10 cellular contexts compared by ENCODE assay signal in genomic region chrX:111164728-111165127, GRCh38.
DNase-seq lines count a peak whose midpoint lies in the region; ATAC-seq and TF ChIP-seq lines count a peak whose summit lies in the region.
"Had no signal": no experiment of that assay in that cellular context is flagged by ENCODE, and none has a peak within 500 bp of the region (broad histone marks: within the 10 kb centered on the region; RNA-seq: fewer than 3 reads in every experiment).

No MANE protein-coding gene starts in this region.

- no peak overlapping the region for H3K4me2 ChIP-seq in parathyroid adenoma (ENCODE audit: low read length)

- no peak for TF ChIP-seq CTCF in cardiac fibroblast (IDR thresholded peaks at IDR 0.05; ENCODE audit: low read depth, low read length)
- TF ChIP-seq CTCF in parathyroid adenoma (IDR thresholded peaks at IDR 0.05): peak; percentile 18

- H2AFZ ChIP-seq in parathyroid adenoma: no peak overlapping the region

- no peaks in the 10 kb centered on the region for H3K27me3 ChIP-seq in parathyroid adenoma (ENCODE audit: control insufficient read depth, insufficient read depth, low read length)

- no peaks in the 10 kb centered on the region for H3K79me2 ChIP-seq in parathyroid adenoma

- no peaks in the 10 kb centered on the region for H3K4me1 ChIP-seq in parathyroid adenoma

- no peak overlapping the region for H3K27ac ChIP-seq in parathyroid adenoma

- no peak overlapping the region for H3K9ac ChIP-seq in parathyroid adenoma

- ATAC-seq in GM19023 (IDR thresholded peaks at IDR 0.05; ENCODE audit: unreplicated experiment) (no peak), HG02588 (IDR thresholded peaks at IDR 0.05; ENCODE audit: unreplicated experiment) (no peak)

- no peaks in the 10 kb centered on the region for H3K36me3 ChIP-seq in parathyroid adenoma (ENCODE audit: control insufficient read depth, insufficient read depth, low read length)

- H3K9me3 ChIP-seq in parathyroid adenoma (ENCODE audit: control insufficient read depth, low read length): no peaks in the 10 kb centered on the region

- H3K4me3 ChIP-seq in cardiac fibroblast (replicated peaks in 1 of 2; ENCODE audit: low read depth in 2 of 2, low read length in 2 of 2) (no peak overlapping the region), parathyroid adenoma (ENCODE audit: low read depth, low read length) (no peak overlapping the region)

- DNase-seq in NCI-H1417 (lab: John Stamatoyannopoulos, UW) (peak in 2 of 3 experiments; percentile 11 to 29), NCI-H1417 treated with DMSO at 0.1 percent for 48 hours (lab: John Stamatoyannopoulos, UW) (no peak), NAMALWA (ENCODE audit: low spot score) (peak; percentile 10), cardiac fibroblast (ENCODE audit: low read depth in 2 of 2) (peak; percentile 0 to 2), cerebellar cortex (ENCODE audit: low spot score) (no peak)
- DNase-seq: activated CD4-positive, alpha-beta T cell treated with anti-CD3 and anti-CD28 coated beads, Interleukin-2, amount 50 U/mL, for 4 hours; NCI-H510A treated with DMSO at 0.1 percent for 48 hours had no signal

Comparison
In these comparisons a context has a peak if more than half of its experiments do, and no peak if none do; other contexts are left out.
1. DNase-seq: peak in NCI-H1417 (2 of 3), NAMALWA (single experiment) and cardiac fibroblast (2 of 2); none in NCI-H1417 treated with DMSO at 0.1 percent for 48 hours (single experiment) and cerebellar cortex (single experiment).